ENCODE assay signal across 33 cellular contexts in the genomic region with DNA sequence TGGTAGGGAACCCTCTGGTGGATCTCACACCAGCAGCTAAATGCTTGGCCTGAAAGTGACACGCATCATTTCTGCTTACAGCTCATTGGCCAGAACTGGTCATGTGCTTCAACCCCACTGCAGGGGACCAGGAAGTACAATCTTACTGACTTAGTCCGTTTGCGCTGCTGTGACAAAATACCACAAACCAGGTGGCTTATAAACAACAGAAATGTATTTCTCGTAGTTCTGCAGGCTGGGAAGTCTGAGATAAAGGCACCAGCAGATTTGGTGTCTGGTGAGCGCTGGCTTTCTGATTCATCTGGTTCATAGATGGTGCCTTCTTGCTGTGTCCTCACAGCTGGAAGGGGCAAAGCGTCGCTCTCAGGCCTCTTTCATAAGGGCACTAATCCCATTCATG.
"Had no signal": no experiment of that assay in that cellular context is flagged by ENCODE, and none has a peak within 500 bp of the region (broad histone marks: within the 10 kb centered on the region; RNA-seq: fewer than 3 reads in every experiment).

No MANE protein-coding gene starts in this region.

- ATAC-seq: activated CD8-positive, alpha-beta T cell treated with anti-CD3 and anti-CD28 coated beads for 36 hours; activated naive CD4-positive, alpha-beta T cell treated with anti-CD3 and anti-CD28 coated beads, Interleukin-2, amount 50 U/mL, for 72 hours; activated T-cell treated with anti-CD3 and anti-CD28 coated beads, Interleukin-2, amount 50 U/mL, for 4 hours; activated T-cell treated with anti-CD3 and anti-CD28 coated beads, Interleukin-2, amount 50 U/mL, for 72 hours; activated T-helper 17 cell treated with anti-CD3 and anti-CD28 coated beads, Interleukin-2, amount 50 U/mL, for 72 hours; body of pancreas had no signal

- H3K9me3 ChIP-seq: adrenal gland, body of pancreas had no signal

- H3K4me1 ChIP-seq: adrenal gland, body of pancreas, breast epithelium had no signal

- H3K27me3 ChIP-seq: adrenal gland, body of pancreas, brain microvascular endothelial cell, breast epithelium had no signal

- FAIRE-seq: astrocyte, TTC549 had no signal

- H3K4me3 ChIP-seq: adrenal gland, body of pancreas, breast epithelium had no signal

- H3K36me3 ChIP-seq: adrenal gland, brain microvascular endothelial cell, breast epithelium had no signal

- DNase-seq: activated B cell treated with CpG ODN at 0.5 μM for 24 hours; activated CD4-positive, alpha-beta memory T cell treated with anti-CD3 and anti-CD28 coated beads for 36 hours; activated CD4-positive, alpha-beta T cell treated with anti-CD3 and anti-CD28 coated beads for 4 hours; activated CD4-positive, alpha-beta T cell treated with anti-CD3 and anti-CD28 coated beads, Interleukin-2, amount 10 ng/mL, durations not matched to agents 24 days and 14 days; activated CD4-positive, alpha-beta T cell treated with anti-CD3 and anti-CD28 coated beads, Interleukin-2, amount 50 U/mL, for 1 hour; activated CD4-positive, alpha-beta T cell treated with anti-CD3 and anti-CD28 coated beads, Interleukin-2, amount 50 U/mL, for 4 hours; activated CD4-positive, CD25-positive, alpha-beta regulatory T cell treated with anti-CD3 and anti-CD28 coated beads, Interleukin-2, amount 50 U/mL, for 72 hours; activated CD8-positive, alpha-beta memory T cell treated with anti-CD3 and anti-CD28 coated beads, Interleukin-2, amount 50 U/mL, for 4 hours; activated CD8-positive, alpha-beta T cell treated with anti-CD3 and anti-CD28 coated beads for 36 hours; activated effector memory CD4-positive, alpha-beta T cell treated with anti-CD3 and anti-CD28 coated beads, Interleukin-2, amount 50 U/mL, for 16 hours; activated gamma-delta T cell treated with Interleukin-2 at 50 U/mL for 16 hours; activated naive CD4-positive, alpha-beta T cell; activated naive CD4-positive, alpha-beta T cell treated with anti-CD3 and anti-CD28 coated beads for 36 hours; activated naive CD4-positive, alpha-beta T cell treated with anti-CD3 and anti-CD28 coated beads, Interleukin-2, amount 50 U/mL, for 16 hours; activated naive CD8-positive, alpha-beta T cell treated with anti-CD3 and anti-CD28 coated beads for 36 hours; activated T-cell treated with anti-CD3 and anti-CD28 coated beads for 4 hours; activated T-cell treated with anti-CD3 and anti-CD28 coated beads, Interleukin-2, amount 50 U/mL, for 1 hour; activated T-cell treated with anti-CD3 and anti-CD28 coated beads, Interleukin-2, amount 50 U/mL, for 4 hours; activated T-cell treated with anti-CD3 and anti-CD28 coated beads, Interleukin-2, amount 50 U/mL, for 72 hours; adrenal gland; amniotic stem cell; aorta; body of pancreas; brain microvascular endothelial cell; cerebellar nuclear complex; T-helper 2 cell; T-helper 9 cell had no signal

- H3K27ac ChIP-seq: adrenal gland, body of pancreas, brain microvascular endothelial cell, breast epithelium, VCaP had no signal
